ENCODE assay signal across 1 cellular context in the genomic region with DNA sequence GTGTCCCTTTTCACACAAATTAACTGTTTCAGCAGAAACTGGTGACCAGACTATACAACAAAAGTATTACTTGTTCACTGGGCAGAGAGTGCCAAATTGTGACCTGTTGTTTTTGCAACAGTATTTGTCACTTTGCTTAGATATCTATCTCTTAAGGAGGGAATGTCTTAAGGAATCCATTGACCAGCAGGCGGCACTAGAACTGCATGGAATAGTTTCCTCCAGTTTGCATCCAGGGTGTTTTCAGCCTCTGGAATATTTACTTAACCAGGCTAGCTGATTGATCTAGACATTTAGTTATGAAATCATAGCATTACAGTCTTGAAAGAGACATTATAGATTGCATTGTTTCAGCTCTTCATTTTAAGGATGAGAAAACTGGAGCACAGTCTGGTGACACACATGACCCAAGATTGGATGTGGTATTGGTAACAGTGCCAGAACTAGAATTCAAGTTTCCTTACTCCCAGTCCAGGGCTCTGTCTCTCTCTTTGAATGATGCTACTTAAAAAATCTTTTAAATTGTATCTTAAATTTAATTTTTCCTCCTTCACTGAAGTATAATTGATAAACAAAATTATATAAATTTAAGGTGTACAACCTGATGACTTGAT.
TF ChIP-seq lines count a peak whose summit lies in the region.

No MANE protein-coding gene starts in this region.

TF ChIP-seq in HEK293, 187 proteins besides CTCF, POLR2A, EP300 and RAD21 (continued from another document):
- peak; percentile 74 for TF ChIP-seq ZNF654 (tag by site-specific recombination; IDR thresholded peaks at IDR 0.05; ENCODE audit: low read depth)
